ENCODE assay signal across 16 cellular contexts in genomic region chr17:81063488-81064093, GRCh38. TPM values are rescaled to one million over a fixed set of nuclear protein-coding genes. Genes with fewer than 3 reads are reported as not detected.
DNase-seq lines count a peak whose midpoint lies in the region; ATAC-seq, FAIRE-seq and TF ChIP-seq lines count a peak whose summit lies in the region.
"Had no signal": no experiment of that assay in that cellular context is flagged by ENCODE, and none has a peak within 500 bp of the region (broad histone marks: within the 10 kb centered on the region; RNA-seq: fewer than 3 reads in every experiment).

No MANE protein-coding gene starts in this region.

- ATAC-seq in mucosa of descending colon = no peak
- ATAC-seq: activated T-helper 17 cell treated with anti-CD3 and anti-CD28 coated beads, Interleukin-2, amount 50 U/mL, for 72 hours; effector memory CD8-positive, alpha-beta T cell had no signal

- H3K27ac ChIP-seq in VCaP (peak overlapping the region; percentile 47), left ventricle myocardium inferior (replicated peaks) (peak overlapping the region; percentile 56)

- H3K27me3 ChIP-seq in left ventricle myocardium inferior (ENCODE audit: low read depth) (no peaks in the 10 kb centered on the region), skeletal muscle satellite cell (ENCODE audit: control insufficient read depth, insufficient read depth, low read length) (no peaks in the 10 kb centered on the region)

- DNase-seq in GM12891 (ENCODE audit: insufficient read length, low spot score) = no peak
- DNase-seq in left ventricle myocardium inferior = no peak
- DNase-seq in SIG-M5 (lab: John Stamatoyannopoulos, UW) = no peak
- no peak for DNase-seq in inferior parietal cortex (ENCODE audit: extremely low spot score)
- no peak for DNase-seq in NCI-H510A treated with DMSO at 0.1 percent for 48 hours (lab: John Stamatoyannopoulos, UW)
- no peak for DNase-seq in mucosa of descending colon
- DNase-seq: activated CD4-positive, alpha-beta T cell treated with anti-CD3 and anti-CD28 coated beads, Interleukin-2, amount 50 U/mL, for 4 hours; aorta; DMS79 treated with DMSO at 0.1 percent for 48 hours; effector memory CD8-positive, alpha-beta T cell; NCI-H2171 treated with DMSO at 0.1 percent for 48 hours; occipital lobe had no signal

- no peak overlapping the region for H3K4me3 ChIP-seq in left ventricle myocardium inferior
- H3K4me3 ChIP-seq in skeletal muscle satellite cell (ENCODE audit: low read length) = no peak overlapping the region
- no peak overlapping the region for H3K4me3 ChIP-seq in mucosa of descending colon
- H3K4me3 ChIP-seq: lung had no signal

- TF ChIP-seq CTCF in VCaP (conservative IDR thresholded peaks at IDR 0.05) (no peak), left ventricle myocardium inferior (IDR thresholded peaks at IDR 0.05; ENCODE audit: borderline replicate concordance) (no peak), mucosa of descending colon (IDR thresholded peaks at IDR 0.05) (no peak)

- no peaks in the 10 kb centered on the region for H3K9me3 ChIP-seq in left ventricle myocardium inferior (replicated peaks)
- H3K9me3 ChIP-seq in skeletal muscle satellite cell (replicated peaks; ENCODE audit: low read length) = no peaks in the 10 kb centered on the region
- H3K9me3 ChIP-seq in mucosa of descending colon = no peaks in the 10 kb centered on the region

- H3K36me3 ChIP-seq in left ventricle myocardium inferior (peaks cover 15% of the 10 kb centered on the region), skeletal muscle satellite cell (ENCODE audit: insufficient read depth, low read length) (peaks cover 9% of the 10 kb centered on the region), mucosa of descending colon (ENCODE audit: low read depth) (no peaks in the 10 kb centered on the region)

- H3K9ac ChIP-seq in skeletal muscle satellite cell (ENCODE audit: low read depth, low read length) = peak overlapping the region; percentile 64

- no peak for TF ChIP-seq POLR2A in GM12891 (IDR thresholded peaks at IDR 0.05; ENCODE audit: low read depth, low read length)

- H3K4me2 ChIP-seq in skeletal muscle satellite cell (ENCODE audit: low read length) = no peak overlapping the region

- FAIRE-seq in GM12891 (lab: Jason Lieb, UNC) = peak; percentile 16

- peaks cover 62% of the 10 kb centered on the region for H3K4me1 ChIP-seq in left ventricle myocardium inferior
- peaks cover 33% of the 10 kb centered on the region for H3K4me1 ChIP-seq in skeletal muscle satellite cell (ENCODE audit: control insufficient read depth, insufficient read depth, low read length)
- peaks cover 13% of the 10 kb centered on the region for H3K4me1 ChIP-seq in mucosa of descending colon (ENCODE audit: low read depth)

- intact Hi-C loops in left ventricle myocardium inferior (cut with micrococcal nuclease) = no loop called here
- intact Hi-C loops in mucosa of descending colon (cut with DNase I, micrococcal nuclease) = no loop called here

TF ChIP-seq in GM12891, 5 proteins besides CTCF, POLR2A, EP300 and RAD21:
- no peak for TF ChIP-seq SPI1 (IDR thresholded peaks at IDR 0.05; ENCODE audit: low read depth, low read length)
- TF ChIP-seq PAX5 (IDR thresholded peaks at IDR 0.05; ENCODE audit: insufficient read depth, low read length, severe bottlenecking) = no peak
- TF ChIP-seq POLR2AphosphoS5 (IDR thresholded peaks at IDR 0.05; ENCODE audit: low read depth, low read length) = no peak
- TF ChIP-seq POU2F2 (IDR thresholded peaks at IDR 0.05; ENCODE audit: low read depth, low read length) = no peak
- no peak for TF ChIP-seq TAF1 (IDR thresholded peaks at IDR 0.05; ENCODE audit: low read depth, low read length)

RNA-seq across cellular contexts. Expression of gene BAIAP2, which starts 28.6 kb away (rescaled TPM):
- polyA plus RNA-seq in GM12891 (2012; ENCODE audit: low read depth, missing spikeins) = 2.2 TPM
- total RNA-seq in left ventricle myocardium inferior = 27.9 TPM
- 25.8 and 35.5 TPM in 2 replicates for total RNA-seq in skeletal muscle satellite cell (2012; rRNA removed)
- total RNA-seq in mucosa of descending colon = 10 to 100 TPM; 11.6 to 76.7 (median 19.4) TPM
